15 cellular contexts compared by ENCODE assay signal in the genomic region with DNA sequence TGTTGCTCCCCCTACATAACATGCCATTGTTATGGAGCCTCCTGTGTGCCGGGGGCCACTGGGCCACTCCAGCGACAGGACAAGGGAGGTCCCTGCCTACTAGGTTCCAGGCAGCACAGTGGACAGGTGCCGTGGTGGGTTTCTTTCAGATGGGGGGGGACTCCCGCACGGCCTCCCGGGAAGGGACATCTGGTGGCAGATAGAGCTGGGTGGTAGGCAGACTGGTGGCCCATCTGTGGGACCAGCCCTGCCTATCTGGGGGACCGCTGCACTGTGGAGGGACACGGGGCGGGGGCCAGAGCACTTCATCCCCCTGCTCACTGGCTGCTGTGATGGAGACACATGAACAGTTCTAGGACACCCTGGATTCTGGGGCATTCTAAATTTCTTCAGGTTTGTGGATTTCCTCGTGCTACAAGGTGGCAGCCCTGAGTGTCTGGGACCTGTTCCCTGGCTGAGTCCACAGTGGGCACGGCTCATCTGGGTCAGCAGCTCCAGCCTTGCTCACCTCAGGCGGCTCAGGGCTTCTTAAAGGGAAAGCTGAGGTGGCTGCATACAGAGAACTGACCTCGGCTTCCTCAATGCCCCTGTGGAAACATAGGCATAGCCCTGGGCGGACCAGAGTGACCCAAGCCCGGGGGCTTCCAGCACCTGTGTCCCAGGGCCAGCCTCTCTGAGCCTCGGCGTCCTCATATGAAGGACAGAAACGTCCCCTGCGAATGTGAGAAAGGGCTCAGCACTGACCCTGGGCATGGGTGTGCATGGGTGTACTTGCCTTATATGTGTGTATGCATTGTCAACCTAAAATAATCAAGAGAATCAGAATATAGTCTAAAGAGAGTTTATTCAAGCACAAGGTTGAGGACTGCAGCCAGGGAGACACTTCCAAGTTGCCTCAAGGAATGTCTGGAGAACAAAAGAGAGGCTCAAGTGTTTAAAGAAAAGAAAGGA. TPM values are rescaled to one million over a fixed set of nuclear protein-coding genes. Genes with fewer than 3 reads are reported as not detected.
DNase-seq lines count a peak whose midpoint lies in the region; ATAC-seq and TF ChIP-seq lines count a peak whose summit lies in the region.
"Had no signal": no experiment of that assay in that cellular context is flagged by ENCODE, and none has a peak within 500 bp of the region (broad histone marks: within the 10 kb centered on the region; RNA-seq: fewer than 3 reads in every experiment).

No MANE protein-coding gene starts in this region.

- TF ChIP-seq CTCF in PC-9 (conservative IDR thresholded peaks at IDR 0.05): no peak
- no peak for TF ChIP-seq CTCF in osteocyte (IDR thresholded peaks at IDR 0.05)

- CTCF ChIA-PET in PC-9 (lab: Charles Lee): no interaction called here

- H3K4me1 ChIP-seq in PC-9 (replicated peaks; ENCODE audit: insufficient read depth) (peaks cover 53% of the 10 kb centered on the region), ectodermal cell (ENCODE audit: control insufficient read depth, insufficient read depth, low read length) (peaks cover 21% of the 10 kb centered on the region)

- H3K36me3 ChIP-seq in PC-9 (ENCODE audit: low read depth) (no peaks in the 10 kb centered on the region), ectodermal cell (ENCODE audit: control insufficient read depth, insufficient read depth, low read length) (no peaks in the 10 kb centered on the region)

- no peak overlapping the region for H3K27ac Mint-ChIP-seq in osteocyte (ENCODE audit: unreplicated experiment)
- H3K27ac Mint-ChIP-seq: progenitor cell of endocrine pancreas had no signal

- no peaks in the 10 kb centered on the region for H3K36me3 Mint-ChIP-seq in osteocyte (ENCODE audit: unreplicated experiment)

- peak overlapping the region; percentile 30; the same call in 1 of the 2 replicates for H3K27ac ChIP-seq in PC-9
- peak overlapping the region; percentile 68 for H3K27ac ChIP-seq in ectodermal cell (ENCODE audit: insufficient read depth, low read depth, low read length, poor library complexity, severe bottlenecking)

- H3F3A ChIP-seq in PC-9 (ENCODE audit: insufficient read depth, low read depth): peaks cover 37% of the 10 kb centered on the region

- no peak overlapping the region for H2AFZ ChIP-seq in PC-9

- intact Hi-C loops in PC-9 (cut with micrococcal nuclease; ENCODE audit: unreplicated experiment): loop anchor here (5.0 kb wide), 2 partner anchors 143 to 253 kb away; no protein-coding TSS in a partner anchor

- H3K4me3 ChIP-seq in PC-9 (no peak overlapping the region), ectodermal cell (ENCODE audit: insufficient read depth, low read depth, low read length) (no peak overlapping the region)

- POLR2A ChIA-PET in PC-9 (lab: Charles Lee; ENCODE audit: unreplicated experiment): no interaction called here

- H4K20me1 ChIP-seq in PC-9 (ENCODE audit: insufficient read depth): no peaks in the 10 kb centered on the region

- WGBS in ectodermal cell, 2 experiments: 75 to 77% methylated on average over 19 of the region's 19 CpGs

- H3K9me3 Mint-ChIP-seq in osteocyte (ENCODE audit: unreplicated experiment): no peaks in the 10 kb centered on the region

- H3K4me1 Mint-ChIP-seq in osteocyte (ENCODE audit: unreplicated experiment): no peaks in the 10 kb centered on the region

- no peaks in the 10 kb centered on the region for H3K9me2 ChIP-seq in PC-9 (ENCODE audit: insufficient read depth)

- ATAC-seq in HG02981 (IDR thresholded peaks at IDR 0.05; ENCODE audit: unreplicated experiment) (no peak), GM21786 (IDR thresholded peaks at IDR 0.05; ENCODE audit: unreplicated experiment) (no peak)
- ATAC-seq: left colon had no signal

- H3K79me2 ChIP-seq in PC-9 (ENCODE audit: low read depth): no peaks in the 10 kb centered on the region

- H3K9me3 ChIP-seq in PC-9 (ENCODE audit: insufficient read depth, low read depth) (no peaks in the 10 kb centered on the region), ectodermal cell (ENCODE audit: control insufficient read depth, low read length) (no peaks in the 10 kb centered on the region)

- peaks cover 4% of the 10 kb centered on the region for H3K27me3 Mint-ChIP-seq in osteocyte (ENCODE audit: unreplicated experiment)
- H3K27me3 Mint-ChIP-seq: progenitor cell of endocrine pancreas had no signal

- DNase-seq in D341Med (ENCODE audit: low spot score): peak; percentile 20
- no peak for DNase-seq in PC-9
- DNase-seq in osteocyte (ENCODE audit: extremely low spot score, unreplicated experiment): peak; percentile 80
- no peak for DNase-seq in NOMO-1 treated with dmso at 0.1 percent for 144 hours (lab: John Stamatoyannopoulos, UW; ENCODE audit: unreplicated experiment)
- DNase-seq in superior temporal gyrus (ENCODE audit: extremely low spot score): no peak
- DNase-seq: activated CD4-positive, CD25-positive, alpha-beta regulatory T cell; left colon; NCI-H526; SIG-M5; stimulated activated CD4-positive, alpha-beta T cell treated with anti-CD3 and anti-CD28 coated beads, Interleukin-2, amount 100 ng/mL, for 48 hours had no signal

- H3K4me3 Mint-ChIP-seq in osteocyte (ENCODE audit: unreplicated experiment): no peak overlapping the region

- H3K27me3 ChIP-seq in PC-9 (ENCODE audit: insufficient read depth, low read depth) (no peaks in the 10 kb centered on the region), ectodermal cell (ENCODE audit: control insufficient read depth, insufficient read depth, low read length, poor library complexity, severe bottlenecking) (no peaks in the 10 kb centered on the region)

- BruUV-seq in PC-9 (replicated peaks; lab: Mats Ljungman, UMichigan): no TSS peak

- H3K4me2 ChIP-seq in PC-9: no peak overlapping the region

RNA-seq across cellular contexts. Expression of a gene that starts 22.5 kb away (rescaled TPM):
- total RNA-seq in PC-9 (2021) (84.9 and 89.0 TPM in 2 replicates), osteocyte (not detected in 2 replicates)
- polyA plus RNA-seq in ectodermal cell (2013, experiment 1 of 4): 0.52 TPM
- polyA plus RNA-seq in ectodermal cell (2013, experiment 2 of 4): 0.44 TPM
- polyA plus RNA-seq in ectodermal cell (2013, experiment 3 of 4): 0.59 TPM
- 0.69 TPM for polyA plus RNA-seq in ectodermal cell (2013, experiment 4 of 4)
- total RNA-seq: dermis microvascular lymphatic vessel endothelial cell had no signal

Comparison
In these comparisons a context has a peak if more than half of its experiments do, and no peak if none do; other contexts are left out.
1. DNase-seq: peak in D341Med (single experiment) and osteocyte (single experiment); none in PC-9 (0 of 2), NOMO-1 treated with dmso at 0.1 percent for 144 hours (single experiment) and superior temporal gyrus (single experiment).
2. RNA of a gene that starts 22.5 kb away (total RNA-seq): 84.9 to 89.0 TPM in PC-9; not detected in osteocyte; every median in the first group is over 10 times any median in the second.